Comparison of ENCODE assay signal across 8 cellular contexts in genomic region chr4:103197765-103198110, GRCh38. TPM values are rescaled to one million over a fixed set of nuclear protein-coding genes. Genes with fewer than 3 reads are reported as not detected.
DNase-seq lines count a peak whose midpoint lies in the region; ATAC-seq and TF ChIP-seq lines count a peak whose summit lies in the region.

No MANE protein-coding gene starts in this region.

- peak overlapping the region; percentile 83 for H3K4me3 ChIP-seq in AG04449 (ENCODE audit: low read depth, low read length)
- peak overlapping the region; percentile 81 for H3K4me3 ChIP-seq in iPS-18c (ENCODE audit: insufficient read depth, low read depth, low read length)

- POLR2A ChIA-PET in AG04449 (lab: Yijun Ruan, JAX): no interaction called here

- H3K36me3 Mint-ChIP-seq in activated T-helper 2 cell treated with anti-CD3 and anti-CD28 coated beads, Interferon-gamma antibody, Interleukin-2, Interleukin-4, amounts not matched to agents 10 μg/mL and 5 μg/mL and 100 μg/mL, durations not matched to agents 14 hours and 24 hours and 36 hours (ENCODE audit: low read depth): peaks cover 42% of the 10 kb centered on the region

- CTCF ChIA-PET in AG04449 (lab: Yijun Ruan, JAX): no interaction called here

- no peaks in the 10 kb centered on the region for H3K9me3 Mint-ChIP-seq in activated T-helper 2 cell treated with anti-CD3 and anti-CD28 coated beads, Interferon-gamma antibody, Interleukin-2, Interleukin-4, amounts not matched to agents 10 μg/mL and 5 μg/mL and 100 μg/mL, durations not matched to agents 14 hours and 24 hours and 36 hours

- H3K4me1 Mint-ChIP-seq in activated T-helper 2 cell treated with anti-CD3 and anti-CD28 coated beads, Interferon-gamma antibody, Interleukin-2, Interleukin-4, amounts not matched to agents 10 μg/mL and 5 μg/mL and 100 μg/mL, durations not matched to agents 14 hours and 24 hours and 36 hours (ENCODE audit: low read depth): peaks cover 22% of the 10 kb centered on the region

- ATAC-seq in GM19035 (IDR thresholded peaks at IDR 0.05; ENCODE audit: unreplicated experiment) (peak; percentile 46), HG03175 (IDR thresholded peaks at IDR 0.05; ENCODE audit: unreplicated experiment) (peak; percentile 36)
- ATAC-seq in stimulated activated naive CD8-positive, alpha-beta T cell treated with anti-CD3 and anti-CD28 coated beads, Interleukin-15, Interleukin-2, amounts not matched to agents 100 U/mL and 50 U/mL, for 24 hours: peak; percentile 62

- no peak for DNase-seq in AG04449 (ENCODE audit: low read depth, low spot score)
- DNase-seq in activated T-helper 2 cell treated with anti-CD3 and anti-CD28 coated beads, Interferon-gamma antibody, Interleukin-2, Interleukin-4, amounts not matched to agents 10 μg/mL and 5 μg/mL and 100 μg/mL, durations not matched to agents 14 hours and 24 hours and 36 hours (ENCODE audit: low spot score): no peak
- DNase-seq in stimulated activated naive CD8-positive, alpha-beta T cell treated with anti-CD3 and anti-CD28 coated beads, Interleukin-15, Interleukin-2, amounts not matched to agents 100 U/mL and 50 U/mL, for 24 hours: no peak
- DNase-seq in SHP77 (lab: John Stamatoyannopoulos, UW): no peak
- no peak for DNase-seq in DMS 273 treated with DMSO at 0.1 percent for 48 hours (lab: John Stamatoyannopoulos, UW)

- peak overlapping the region; percentile 95 for H3K27ac Mint-ChIP-seq in activated T-helper 2 cell treated with anti-CD3 and anti-CD28 coated beads, Interferon-gamma antibody, Interleukin-2, Interleukin-4, amounts not matched to agents 10 μg/mL and 5 μg/mL and 100 μg/mL, durations not matched to agents 14 hours and 24 hours and 36 hours

- peak overlapping the region; percentile 96 for H3K4me3 Mint-ChIP-seq in activated T-helper 2 cell treated with anti-CD3 and anti-CD28 coated beads, Interferon-gamma antibody, Interleukin-2, Interleukin-4, amounts not matched to agents 10 μg/mL and 5 μg/mL and 100 μg/mL, durations not matched to agents 14 hours and 24 hours and 36 hours (ENCODE audit: low read depth)

- H3K9me3 ChIP-seq in iPS-18c (ENCODE audit: control insufficient read depth, insufficient read depth, low read length): no peaks in the 10 kb centered on the region

- peaks cover 5% of the 10 kb centered on the region for H3K27me3 Mint-ChIP-seq in activated T-helper 2 cell treated with anti-CD3 and anti-CD28 coated beads, Interferon-gamma antibody, Interleukin-2, Interleukin-4, amounts not matched to agents 10 μg/mL and 5 μg/mL and 100 μg/mL, durations not matched to agents 14 hours and 24 hours and 36 hours (ENCODE audit: low read depth)

- no peak for TF ChIP-seq CTCF in AG04449 (IDR thresholded peaks at IDR 0.05; ENCODE audit: insufficient read depth, low read length, missing control alignments)

- intact Hi-C loops in activated T-helper 2 cell treated with anti-CD3 and anti-CD28 coated beads, Interferon-gamma antibody, Interleukin-2, Interleukin-4, amounts not matched to agents 10 μg/mL and 5 μg/mL and 100 μg/mL, durations not matched to agents 14 hours and 24 hours and 36 hours (cut with micrococcal nuclease): loop anchor here (10.0 kb wide), 1 partner anchor 853 kb away; the partner anchor contains the start of gene SLC39A8

RNA-seq across cellular contexts. Expression of gene CENPE, which starts 0.4 kb away (rescaled TPM):
- total RNA-seq in activated T-helper 2 cell treated with anti-CD3 and anti-CD28 coated beads, Interferon-gamma antibody, Interleukin-2, Interleukin-4, amounts not matched to agents 10 μg/mL and 5 μg/mL and 100 μg/mL, durations not matched to agents 14 hours and 24 hours and 36 hours: 36.0 and 36.5 TPM in 2 replicates
